Comparison of ENCODE assay signal across 1 cellular context in the genomic region with DNA sequence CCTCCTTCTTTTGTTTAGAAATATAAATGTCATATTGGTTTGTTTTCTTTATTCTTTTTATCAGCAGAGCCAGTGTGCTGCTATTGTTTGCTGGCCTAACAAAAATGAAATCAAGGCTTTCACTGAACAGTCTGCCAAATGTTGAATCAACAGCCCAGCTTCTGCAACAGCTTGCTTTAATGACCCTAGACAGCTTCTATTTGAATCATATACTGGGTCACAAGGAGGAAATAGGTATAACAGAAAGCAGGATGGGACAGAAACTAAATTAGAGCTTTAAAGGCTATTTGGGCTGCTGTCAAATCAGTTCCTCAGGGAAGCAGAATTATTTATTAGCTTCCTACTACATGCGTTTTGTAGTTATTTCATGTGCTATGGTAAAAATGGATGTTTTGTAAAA.
TF ChIP-seq lines count a peak whose summit lies in the region.

No MANE protein-coding gene starts in this region.

TF ChIP-seq in IMR-90, 13 proteins besides CTCF, POLR2A, EP300 and RAD21:
- TF ChIP-seq, protein P1, sequence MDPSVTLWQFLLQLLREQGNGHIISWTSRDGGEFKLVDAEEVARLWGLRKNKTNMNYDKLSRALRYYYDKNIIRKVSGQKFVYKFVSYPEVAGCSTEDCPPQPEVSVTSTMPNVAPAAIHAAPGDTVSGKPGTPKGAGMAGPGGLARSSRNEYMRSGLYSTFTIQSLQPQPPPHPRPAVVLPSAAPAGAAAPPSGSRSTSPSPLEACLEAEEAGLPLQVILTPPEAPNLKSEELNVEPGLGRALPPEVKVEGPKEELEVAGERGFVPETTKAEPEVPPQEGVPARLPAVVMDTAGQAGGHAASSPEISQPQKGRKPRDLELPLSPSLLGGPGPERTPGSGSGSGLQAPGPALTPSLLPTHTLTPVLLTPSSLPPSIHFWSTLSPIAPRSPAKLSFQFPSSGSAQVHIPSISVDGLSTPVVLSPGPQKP (IDR thresholded peaks at IDR 0.05; ENCODE audit: borderline replicate concordance, low read depth, low read length): no peak
- TF ChIP-seq NFE2L2 (IDR thresholded peaks at IDR 0.05; ENCODE audit: low read depth, low read length): no peak
- no peak for TF ChIP-seq RFX5 (IDR thresholded peaks at IDR 0.05; ENCODE audit: low read depth, low read length)
- TF ChIP-seq, protein P2, sequence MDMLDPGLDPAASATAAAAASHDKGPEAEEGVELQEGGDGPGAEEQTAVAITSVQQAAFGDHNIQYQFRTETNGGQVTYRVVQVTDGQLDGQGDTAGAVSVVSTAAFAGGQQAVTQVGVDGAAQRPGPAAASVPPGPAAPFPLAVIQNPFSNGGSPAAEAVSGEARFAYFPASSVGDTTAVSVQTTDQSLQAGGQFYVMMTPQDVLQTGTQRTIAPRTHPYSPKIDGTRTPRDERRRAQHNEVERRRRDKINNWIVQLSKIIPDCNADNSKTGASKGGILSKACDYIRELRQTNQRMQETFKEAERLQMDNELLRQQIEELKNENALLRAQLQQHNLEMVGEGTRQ (IDR thresholded peaks at IDR 0.05; ENCODE audit: low read depth, low read length): no peak
- no peak for TF ChIP-seq RCOR1 (IDR thresholded peaks at IDR 0.05; ENCODE audit: insufficient replicate concordance, low read length)
- no peak for TF ChIP-seq MAZ (IDR thresholded peaks at IDR 0.05; ENCODE audit: borderline replicate concordance, low read depth, low read length)
- no peak for TF ChIP-seq BHLHE40 (IDR thresholded peaks at IDR 0.05; ENCODE audit: low read depth, low read length)
- no peak for TF ChIP-seq MAFK (IDR thresholded peaks at IDR 0.05; ENCODE audit: low read depth, low read length)
- TF ChIP-seq FOS (IDR thresholded peaks at IDR 0.05; ENCODE audit: low read depth, low read length): no peak
- no peak for TF ChIP-seq CHD1 (IDR thresholded peaks at IDR 0.05; ENCODE audit: low read depth, low read length)
- no peak for TF ChIP-seq CEBPB (IDR thresholded peaks at IDR 0.05; ENCODE audit: low read depth, low read length)
- TF ChIP-seq MXI1 (IDR thresholded peaks at IDR 0.05; ENCODE audit: borderline replicate concordance, low read depth, low read length): no peak
- TF ChIP-seq SMC3 (IDR thresholded peaks at IDR 0.05; ENCODE audit: low read depth, low read length): no peak
